Comparison of ENCODE assay signal across 17 cellular contexts in genomic region chr3:118495243-118495642, GRCh38.
DNase-seq lines count a peak whose midpoint lies in the region; ATAC-seq and TF ChIP-seq lines count a peak whose summit lies in the region.
"Had no signal": no experiment of that assay in that cellular context is flagged by ENCODE, and none has a peak within 500 bp of the region (broad histone marks: within the 10 kb centered on the region; RNA-seq: fewer than 3 reads in every experiment).

No MANE protein-coding gene starts in this region.

- H3K27ac ChIP-seq in foreskin keratinocyte, result no peak overlapping the region
- H3K27ac ChIP-seq: BLaER1 treated with 17β-estradiol and CSF1 and Interleukin-3, amounts not matched to agents 10 nM and 100 nM had no signal

- no peaks in the 10 kb centered on the region for H3K27me3 ChIP-seq in foreskin keratinocyte
- H3K27me3 ChIP-seq: BLaER1 treated with 17β-estradiol and CSF1 and Interleukin-3, amounts not matched to agents 10 nM and 100 nM had no signal

- no peak for DNase-seq in foreskin keratinocyte
- no peak for DNase-seq in activated CD8-positive, alpha-beta memory T cell treated with anti-CD3 and anti-CD28 coated beads, Interleukin-2, amount 50 U/mL, for 4 hours
- DNase-seq in NCI-H1417 treated with DMSO at 0.1 percent for 48 hours (lab: John Stamatoyannopoulos, UW), result no peak
- DNase-seq in amniotic stem cell (lab: John Stamatoyannopoulos, UW), result no peak
- DNase-seq: DMS153; EL; HFFc6; NCI-H1105 treated with DMSO at 0.1 percent for 48 hours; NCI-H187 treated with DMSO at 0.1 percent for 48 hours; NK-92 treated with Interleukin-12 subunit alpha and Interleukin-12 subunit beta, amount 100 ng/mL, for 24 hours; OCI-M1; SIG-M5 had no signal

- TF ChIP-seq CTCF in foreskin keratinocyte (conservative IDR thresholded peaks at IDR 0.05), result peak; percentile 26

- no peaks in the 10 kb centered on the region for H3K4me1 ChIP-seq in foreskin keratinocyte
- H3K4me1 ChIP-seq: BLaER1 treated with 17β-estradiol and CSF1 and Interleukin-3, amounts not matched to agents 10 nM and 100 nM had no signal

- ATAC-seq in GM18502 (IDR thresholded peaks at IDR 0.05; ENCODE audit: poor library complexity, unreplicated experiment), result peak; percentile 60
- peak; percentile 63 for ATAC-seq in GM21360 (IDR thresholded peaks at IDR 0.05; ENCODE audit: unreplicated experiment)
- peak; percentile 59 for ATAC-seq in HG03442 (IDR thresholded peaks at IDR 0.05; ENCODE audit: unreplicated experiment)
- ATAC-seq in foreskin keratinocyte, result no peak
- ATAC-seq in HG03039 (IDR thresholded peaks at IDR 0.05; ENCODE audit: unreplicated experiment), result no peak

Comparison
In these comparisons a context has a peak if more than half of its experiments do, and no peak if none do; other contexts are left out.
1. ATAC-seq: peak in GM18502 (single experiment), GM21360 (single experiment) and HG03442 (single experiment); none in foreskin keratinocyte (single experiment) and HG03039 (single experiment).